Comparison of ENCODE assay signal across 9 cellular contexts in the genomic region with DNA sequence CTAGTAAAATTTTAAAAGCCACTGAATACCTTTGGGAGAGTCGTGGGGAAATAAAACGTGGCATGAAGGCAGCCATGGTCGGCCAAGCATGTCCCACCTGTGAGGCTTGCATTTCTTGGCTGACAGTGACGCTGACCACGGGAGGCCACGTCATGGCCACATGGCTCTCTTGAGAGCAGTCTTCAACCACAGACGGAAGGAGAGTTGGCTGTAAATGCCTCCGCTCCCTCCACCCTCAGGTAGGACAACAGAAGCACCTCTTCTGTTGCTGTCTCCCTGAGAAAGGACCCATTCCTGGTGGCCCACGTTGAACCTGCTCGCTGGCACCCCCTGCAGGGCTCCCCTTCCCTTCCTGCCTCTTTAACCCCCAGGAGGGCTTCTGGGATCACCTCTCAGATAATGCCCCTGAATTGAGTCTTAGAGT. TPM values are rescaled to one million over a fixed set of nuclear protein-coding genes. Genes with fewer than 3 reads are reported as not detected.
A peak's percentile ranks its signal among the peaks of the same experiment; 100 is the strongest.
DNase-seq lines count a peak whose midpoint lies in the region; ATAC-seq and TF ChIP-seq lines count a peak whose summit lies in the region.
"Had no signal": no experiment of that assay in that cellular context is flagged by ENCODE, and none has a peak within 500 bp of the region (broad histone marks: within the 10 kb centered on the region; RNA-seq: fewer than 3 reads in every experiment).

No MANE protein-coding gene starts in this region.

- TF ChIP-seq CTCF in colonic mucosa (IDR thresholded peaks at IDR 0.05), result peak; percentile 61

- no peak overlapping the region for H3K4me3 ChIP-seq in colonic mucosa

- peak; percentile 56 for ATAC-seq in GM21367 (IDR thresholded peaks at IDR 0.05; ENCODE audit: unreplicated experiment)
- no peak for ATAC-seq in GM19023 (IDR thresholded peaks at IDR 0.05; ENCODE audit: unreplicated experiment)
- ATAC-seq in HG03439 (IDR thresholded peaks at IDR 0.05; ENCODE audit: unreplicated experiment), result no peak
- ATAC-seq in HG03025 (IDR thresholded peaks at IDR 0.05; ENCODE audit: low FRiP score, unreplicated experiment), result no peak

- peak; percentile 48 for DNase-seq in ELR (ENCODE audit: low read depth)
- peak; percentile 40 for DNase-seq in NCI-H146 (lab: John Stamatoyannopoulos, UW)
- DNase-seq in colonic mucosa, result peak; percentile 82
- peak; percentile 80 for DNase-seq in posterior vena cava (ENCODE audit: low spot score)

- no peak overlapping the region for H3K27ac ChIP-seq in colonic mucosa

- no peak overlapping the region for H3K9ac ChIP-seq in colonic mucosa (ENCODE audit: low read depth in 2 of 2, low read length in 2 of 2)

- no peaks in the 10 kb centered on the region for H3K9me3 ChIP-seq in colonic mucosa

- intact Hi-C loops in colonic mucosa (cut with DNase I), result loop anchor here (2.0 kb wide), 1 partner anchor 57 kb away; no protein-coding TSS in a partner anchor
- intact Hi-C loops in posterior vena cava (cut with DNase I), result loop anchor here in 1 of 2 donors (10.0 kb wide), 1 partner anchor 53 kb away; no protein-coding TSS in a partner anchor

- H3K27me3 ChIP-seq in colonic mucosa, result no peaks in the 10 kb centered on the region

- H3K36me3 ChIP-seq in colonic mucosa, result no peaks in the 10 kb centered on the region

- no peaks in the 10 kb centered on the region for H3K4me1 ChIP-seq in colonic mucosa

RNA-seq across cellular contexts. Expression of gene LRRC25, which starts 10.6 kb away (rescaled TPM):
- total RNA-seq in colonic mucosa (1 to 10 TPM; 1.4 to 3.9 TPM), posterior vena cava (10 to 100 TPM in 1 of 2 donors, 1 to 10 TPM in 1; 6.8 to 16.8 TPM)

RNA-seq across cellular contexts. Expression of gene SSBP4, which starts 11.1 kb away (rescaled TPM):
- 10 to 100 TPM; 40.1 to 77.3 TPM for total RNA-seq in colonic mucosa
- 10 to 100 TPM; 54.4 to 56.9 TPM for total RNA-seq in posterior vena cava

RNA-seq across cellular contexts. Expression of gene GDF15, which starts 22.1 kb away (rescaled TPM):
- total RNA-seq in colonic mucosa (100 to 1,000 TPM; 120 to 159 TPM), posterior vena cava (1 to 10 TPM; 3.1 to 4.5 TPM)
- total RNA-seq: mononuclear cell had no signal

RNA-seq across cellular contexts. Expression of gene ISYNA1, which starts 29.9 kb away (rescaled TPM):
- total RNA-seq in colonic mucosa (10 to 100 TPM; 17.7 to 25.7 TPM), posterior vena cava (10 to 100 TPM; 27.5 to 28.1 TPM)

Comparison
In these comparisons a context has a peak if more than half of its experiments do, and no peak if none do; other contexts are left out.
1. RNA of gene GDF15, which starts 22.1 kb away (total RNA-seq): 120 to 159 TPM in colonic mucosa; 3.1 to 4.5 TPM in posterior vena cava; every median in the first group is over 10 times any median in the second.
2. Peak in every context shown above with its lines, with median percentiles within 50 percentile points of each other: DNase-seq.